Comparison of ENCODE assay signal across 20 cellular contexts in the genomic region with DNA sequence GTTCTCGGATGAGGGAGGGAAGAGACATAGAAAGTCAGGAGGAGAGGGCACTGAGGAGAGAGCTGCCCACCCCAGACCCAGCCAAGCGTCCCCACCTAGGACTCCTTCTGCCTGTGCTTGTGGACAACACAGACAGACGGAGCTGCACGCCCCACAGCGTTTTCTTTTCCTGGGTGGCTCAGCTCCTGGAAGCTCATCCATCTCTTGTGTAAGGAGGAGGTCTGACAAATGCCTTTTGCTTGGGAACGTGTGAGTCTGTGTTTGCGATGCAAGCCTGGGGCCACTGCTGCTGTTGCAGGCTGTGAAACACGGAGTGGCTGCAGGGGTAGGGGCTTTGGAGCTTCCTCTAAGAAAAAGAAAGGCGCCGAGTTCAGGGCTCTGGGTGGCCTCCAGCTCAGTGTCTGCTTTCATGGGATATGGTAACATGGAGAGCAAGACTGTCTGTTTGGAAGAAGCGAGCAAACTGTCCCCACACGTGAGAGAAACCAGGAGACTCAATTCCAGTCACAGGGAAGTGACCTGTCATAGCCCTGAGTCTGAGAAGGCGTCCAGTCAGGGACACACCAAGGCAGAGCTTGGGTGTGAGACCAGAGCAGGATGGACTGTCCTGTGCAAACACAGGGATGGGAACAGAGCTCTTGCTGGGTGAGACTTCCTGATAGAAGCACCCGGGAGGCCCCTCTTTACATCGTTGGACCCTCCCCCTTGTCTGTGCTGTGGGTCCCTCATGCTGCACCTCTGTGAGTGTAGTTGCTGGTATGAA. TPM values are rescaled to one million over a fixed set of nuclear protein-coding genes. Genes with fewer than 3 reads are reported as not detected.
DNase-seq lines count a peak whose midpoint lies in the region; ATAC-seq and TF ChIP-seq lines count a peak whose summit lies in the region.
"Had no signal": no experiment of that assay in that cellular context is flagged by ENCODE, and none has a peak within 500 bp of the region (broad histone marks: within the 10 kb centered on the region; RNA-seq: fewer than 3 reads in every experiment).

No MANE protein-coding gene starts in this region.

- POLR2A ChIA-PET in HEK293T (lab: Yijun Ruan, JAX), result no interaction called here

- DNase-seq in left lobe of liver (ENCODE audit: low spot score) (no peak), posterior vena cava (ENCODE audit: low spot score) (peak; percentile 65), vagina (ENCODE audit: extremely low spot score in 2 of 2) (no peak), HEK293T (ENCODE audit: extremely low spot score) (no peak)
- DNase-seq: CD8-positive, alpha-beta memory T cell; GM23248; Karpas-422; MV-4-11; NCI-H1105 treated with DMSO at 0.1 percent for 48 hours; NCI-H2029 treated with DMSO at 0.1 percent for 48 hours; NCI-H2171 treated with DMSO at 0.1 percent for 48 hours; NCI-H524 treated with DMSO at 0.1 percent for 48 hours; NCI-H82; SJCRH30 had no signal

- TF ChIP-seq CTCF in VCaP (conservative IDR thresholded peaks at IDR 0.05), result no peak
- no peak for TF ChIP-seq CTCF in vagina (IDR thresholded peaks at IDR 0.05)

- no peaks in the 10 kb centered on the region for H3K9me3 ChIP-seq in vagina
- H3K9me3 ChIP-seq: HAP-1, SJCRH30 had no signal

- CTCF ChIA-PET in HEK293T (lab: Yijun Ruan, JAX), result interaction anchor here (0.5 kb wide), 1 partner anchor 40 kb away, joined by 4 read pairs; no protein-coding TSS in a partner anchor

- TF ChIP-seq POLR2A in vagina (IDR thresholded peaks at IDR 0.05), result no peak

- intact Hi-C loops in posterior vena cava (cut with DNase I) (no loop called here), vagina (cut with DNase I) (no loop called here)

- no peak overlapping the region for H3K4me3 ChIP-seq in vagina
- H3K4me3 ChIP-seq: GM23248, HAP-1, SJCRH30 had no signal

- H3K27ac ChIP-seq in VCaP, result peak overlapping the region; percentile 27; the same call in 1 of the 2 replicates
- peak overlapping the region; percentile 50 for H3K27ac ChIP-seq in vagina
- H3K27ac ChIP-seq: C4-2B, GM23248, SJCRH30 had no signal

- peaks cover 15% of the 10 kb centered on the region for H3K4me1 ChIP-seq in vagina
- H3K4me1 ChIP-seq: HAP-1, SJCRH30 had no signal

- no peaks in the 10 kb centered on the region for H3K27me3 ChIP-seq in vagina

- ATAC-seq in left lobe of liver (peak; percentile 42), HG03139 (IDR thresholded peaks at IDR 0.05; ENCODE audit: unreplicated experiment) (no peak), HG03460 (IDR thresholded peaks at IDR 0.05; ENCODE audit: unreplicated experiment) (no peak)

- H3K36me3 ChIP-seq in vagina, result no peaks in the 10 kb centered on the region
- H3K36me3 ChIP-seq: HAP-1, SJCRH30 had no signal

TF ChIP-seq in HEK293T, 16 proteins besides CTCF, POLR2A, EP300 and RAD21:
- TF ChIP-seq NFRKB (IDR thresholded peaks at IDR 0.05), result no peak
- no peak for TF ChIP-seq SP1 (IDR thresholded peaks at IDR 0.05)
- no peak for TF ChIP-seq BHLHE40 (IDR thresholded peaks at IDR 0.05; ENCODE audit: borderline replicate concordance)
- TF ChIP-seq ELF4 (IDR thresholded peaks at IDR 0.05), result no peak
- TF ChIP-seq FOXM1 (IDR thresholded peaks at IDR 0.05; ENCODE audit: borderline replicate concordance), result no peak

RNA-seq across cellular contexts. Expression of gene GADD45G, which starts 42.7 kb away (rescaled TPM):
- total RNA-seq in left lobe of liver, result 17.5 TPM
- total RNA-seq in posterior vena cava, result 10 to 100 TPM in 1 of 2 donors, 1 to 10 TPM in 1; 9.2 to 20.7 TPM
- total RNA-seq in vagina, result 16.2 TPM
- total RNA-seq: OCI-LY7 had no signal
